20 cellular contexts compared by ENCODE assay signal in genomic region chr18:35256947-35257346, GRCh38. TPM values are rescaled to one million over a fixed set of nuclear protein-coding genes. Genes with fewer than 3 reads are reported as not detected.
DNase-seq lines count a peak whose midpoint lies in the region; ATAC-seq, FAIRE-seq and TF ChIP-seq lines count a peak whose summit lies in the region.
"Had no signal": no experiment of that assay in that cellular context is flagged by ENCODE, and none has a peak within 500 bp of the region (broad histone marks: within the 10 kb centered on the region; RNA-seq: fewer than 3 reads in every experiment).

No MANE protein-coding gene starts in this region.

- H3K9me1 ChIP-seq in IMR-90 (ENCODE audit: insufficient read depth, low read length) = no peaks in the 10 kb centered on the region

- no peak overlapping the region for H4K8ac ChIP-seq in IMR-90 (ENCODE audit: low read depth in 2 of 2, low read length in 2 of 2)

- WGBS in HepG2 (ENCODE audit: low lambda C conversion rate) = 92% methylated on average over 3 of the region's 3 CpGs
- WGBS in right lobe of liver (ENCODE audit: insufficient coverage, low coverage, low lambda C conversion rate, missing lambda C conversion rate) = 83% methylated on average over 2 of the region's 3 CpGs
- no CpG with 5 or more reads among the region's 3 CpGs for WGBS in IMR-90 (ENCODE audit: extremely low coverage in 2 of 2, insufficient read length in 1 of 2), 2 experiments

- ATAC-seq in HepG2 (no peak), right lobe of liver (no peak), IMR-90 (ENCODE audit: low read depth) (no peak)
- ATAC-seq: CD8-positive, alpha-beta T cell had no signal

- no peak overlapping the region for H3K56ac ChIP-seq in IMR-90 (ENCODE audit: extremely low read depth, insufficient read depth, low read length)

- no peak for FAIRE-seq in HepG2 (lab: Jason Lieb, UNC)
- FAIRE-seq: A204.1, D721Med, G401.6, GM12891, GM19239 had no signal

- TF ChIP-seq EP300 in HepG2 (IDR thresholded peaks at IDR 0.05; ENCODE audit: low read depth in 2 of 2, low read length in 2 of 2) (no peak), HepG2 (CRISPR knock-in tag; IDR thresholded peaks at IDR 0.05; ENCODE audit: borderline replicate concordance) (no peak)

- H2BK5ac ChIP-seq in IMR-90 (ENCODE audit: low read depth, low read length, poor library complexity, severe bottlenecking) = no peak overlapping the region

- TF ChIP-seq RAD21 in HepG2 (CRISPR knock-in tag; IDR thresholded peaks at IDR 0.05) = no peak
- TF ChIP-seq RAD21 in IMR-90 (IDR thresholded peaks at IDR 0.05; ENCODE audit: low read length) = no peak

- H2BK120ac ChIP-seq in IMR-90 (ENCODE audit: low read depth, low read length) = no peak overlapping the region

- TF ChIP-seq CTCF in HepG2 (CRISPR knock-in tag; IDR thresholded peaks at IDR 0.05) (no peak), right lobe of liver (IDR thresholded peaks at IDR 0.05) (no peak), IMR-90 (conservative IDR thresholded peaks at IDR 0.05; ENCODE audit: low read depth, low read length) (no peak), vagina (IDR thresholded peaks at IDR 0.05) (no peak)

- in situ Hi-C loops in HepG2 (cut with HindIII; ENCODE audit: extremely low pct_ligation_motif_present, low pct_unique_long_range_greater_than_20kb) = no loop called here
- in situ Hi-C loops in IMR-90 (cut with MboI; ENCODE audit: low sequenced_read_pairs) = no loop called here

- H3K79me2 ChIP-seq in HepG2 (ENCODE audit: insufficient read depth, low read length) = no peaks in the 10 kb centered on the region

- POLR2A ChIA-PET in HepG2 (lab: Yijun Ruan, JAX) (no interaction called here), IMR-90 (lab: Charles Lee; ENCODE audit: unreplicated experiment) (no interaction called here)

- no peak overlapping the region for H3K4me2 ChIP-seq in HepG2 (ENCODE audit: low read depth, low read length)
- no peak overlapping the region for H3K4me2 ChIP-seq in IMR-90 (ENCODE audit: low read depth, low read length)
- H3K4me2 ChIP-seq: BLaER1 treated with 17β-estradiol and CSF1 and Interleukin-3, amounts not matched to agents 10 nM and 100 nM had no signal

- no TSS peak for BruUV-seq in HepG2 (replicated peaks; lab: Mats Ljungman, UMichigan)
- BruUV-seq in IMR-90 (replicated peaks; lab: Mats Ljungman, UMichigan) = no TSS peak

- H3K9me3 ChIP-seq in HepG2 (ENCODE audit: low read length) = peaks cover 21% of the 10 kb centered on the region
- H3K9me3 ChIP-seq in right lobe of liver = peaks cover 0 to 17% (median 5%) of the 10 kb centered on the region in 4 donors
- H3K9me3 ChIP-seq in IMR-90 (ENCODE audit: control insufficient read depth, insufficient read depth, low read length) = peaks cover 23% of the 10 kb centered on the region
- H3K9me3 ChIP-seq in vagina = no peaks in the 10 kb centered on the region
- H3K9me3 ChIP-seq: Caco-2 had no signal

- intact Hi-C loops in HepG2 (cut with micrococcal nuclease; ENCODE audit: unreplicated experiment) (no loop called here), right lobe of liver (cut with DNase I) (loop anchor here in 1 of 2 donors (10.0 kb wide), 1 partner anchor 78 kb away; no protein-coding TSS in a partner anchor), IMR-90 (cut with micrococcal nuclease) (no loop called here), vagina (cut with DNase I) (no loop called here)

- no peak overlapping the region for H3K14ac ChIP-seq in IMR-90 (replicated peaks; ENCODE audit: low read depth, low read length)

- no peak for TF ChIP-seq POLR2A in HepG2 (IDR thresholded peaks at IDR 0.05; ENCODE audit: insufficient read depth in 1 of 2, low read depth in 2 of 2, low read length in 2 of 2)
- TF ChIP-seq POLR2A in right lobe of liver (IDR thresholded peaks at IDR 0.05) = no peak
- TF ChIP-seq POLR2A in IMR-90 (IDR thresholded peaks at IDR 0.05; ENCODE audit: low read depth, low read length) = no peak
- no peak for TF ChIP-seq POLR2A in vagina (IDR thresholded peaks at IDR 0.05)

- no peak overlapping the region for H2AK5ac ChIP-seq in IMR-90 (ENCODE audit: low read depth, low read length)

- no peak overlapping the region for H4K5ac ChIP-seq in IMR-90 (ENCODE audit: low read depth, low read length)

- no peak overlapping the region for H2BK20ac ChIP-seq in IMR-90 (ENCODE audit: low read depth, low read length)

- no peaks in the 10 kb centered on the region; a peak in 1 of 5 replicates for H3K27me3 ChIP-seq in HepG2 (ENCODE audit: control insufficient read depth in 1 of 2, insufficient read depth in 2 of 2, low read length in 2 of 2)
- H3K27me3 ChIP-seq in right lobe of liver = no peaks in the 10 kb centered on the region
- H3K27me3 ChIP-seq in IMR-90 (ENCODE audit: control insufficient read depth, insufficient read depth, low read length) = no peaks in the 10 kb centered on the region
- no peaks in the 10 kb centered on the region for H3K27me3 ChIP-seq in vagina
- H3K27me3 ChIP-seq: BLaER1 treated with 17β-estradiol and CSF1 and Interleukin-3, amounts not matched to agents 10 nM and 100 nM had no signal

- H4K20me1 ChIP-seq in HepG2 (ENCODE audit: insufficient read depth, low read length) (no peaks in the 10 kb centered on the region), IMR-90 (ENCODE audit: insufficient read depth, low read length) (no peaks in the 10 kb centered on the region)
- H4K20me1 ChIP-seq: BLaER1 treated with 17β-estradiol and CSF1 and Interleukin-3, amounts not matched to agents 10 nM and 100 nM had no signal

- H2AK9ac ChIP-seq in IMR-90 (replicated peaks; ENCODE audit: low read depth, low read length, poor library complexity) = no peak overlapping the region

- dilution Hi-C loops in IMR-90 (cut with HindIII; ENCODE audit: low sequenced_read_pairs, unreplicated experiment) = no loop called here

- no peak overlapping the region for H3K18ac ChIP-seq in IMR-90 (ENCODE audit: low read depth, low read length)

- DNase-seq in HepG2 (ENCODE audit: low spot score) = no peak
- no peak for DNase-seq in right lobe of liver
- DNase-seq in IMR-90 = no peak
- DNase-seq in vagina (ENCODE audit: extremely low spot score in 2 of 2) = no peak
- no peak for DNase-seq in NOMO-1 treated with dmso at 0.1 percent for 144 hours (lab: John Stamatoyannopoulos, UW; ENCODE audit: unreplicated experiment)
- DNase-seq: 8988T; AML-193; Caco-2; Calu3; CD4-positive, alpha-beta T cell; CD8-positive, alpha-beta T cell; DMS79 treated with DMSO at 0.1 percent for 48 hours; GF-D8 had no signal

- H4K91ac ChIP-seq in IMR-90 (ENCODE audit: insufficient read depth, low read depth, low read length) = no peak overlapping the region

- H3K4me1 ChIP-seq in HepG2 (ENCODE audit: insufficient read depth, low read length) (no peaks in the 10 kb centered on the region), right lobe of liver (no peaks in the 10 kb centered on the region), IMR-90 (ENCODE audit: control insufficient read depth, insufficient read depth, low read length) (no peaks in the 10 kb centered on the region), vagina (no peaks in the 10 kb centered on the region)
- H3K4me1 ChIP-seq: BLaER1 treated with 17β-estradiol and CSF1 and Interleukin-3, amounts not matched to agents 10 nM and 100 nM; Caco-2 had no signal

- H2BK15ac ChIP-seq in IMR-90 (ENCODE audit: low read depth, low read length) = no peak overlapping the region

- H3K27ac ChIP-seq in HepG2 (ENCODE audit: extremely low read length, insufficient read depth, low read length) (no peak overlapping the region), right lobe of liver (no peak overlapping the region), IMR-90 (ENCODE audit: insufficient read depth, low read length) (no peak overlapping the region), vagina (no peak overlapping the region)
- H3K27ac ChIP-seq: BLaER1 treated with 17β-estradiol and CSF1 and Interleukin-3, amounts not matched to agents 10 nM and 100 nM; C4-2B had no signal

- CTCF ChIA-PET in HepG2 (lab: Yijun Ruan, JAX; ENCODE audit: low intra/inter-chr PET ratio, low total read pairs) = no interaction called here
- CTCF ChIA-PET in IMR-90 (lab: Yijun Ruan, JAX) = interaction anchor here (0.6 to 0.7 kb wide), 2 partner anchors 13 to 83 kb away, joined by 3 to 7 read pairs; no protein-coding TSS in a partner anchor

- H3K23ac ChIP-seq in IMR-90 (ENCODE audit: low read depth, low read length) = no peak overlapping the region

- no peaks in the 10 kb centered on the region; a peak in 1 of 4 replicates for H3K79me1 ChIP-seq in IMR-90 (ENCODE audit: low read depth in 1 of 2, low read length in 2 of 2)

- no peak overlapping the region for H3K4ac ChIP-seq in IMR-90 (ENCODE audit: low read depth, low read length)

- H3K9ac ChIP-seq in HepG2 (ENCODE audit: insufficient read depth, low read depth, low read length) (no peak overlapping the region), IMR-90 (ENCODE audit: low read depth, low read length) (no peak overlapping the region)
- H3K9ac ChIP-seq: BLaER1 treated with 17β-estradiol and CSF1 and Interleukin-3, amounts not matched to agents 10 nM and 100 nM had no signal

- H3K4me3 ChIP-seq in HepG2 (replicated peaks in 1 of 3; ENCODE audit: insufficient read depth in 1 of 3, low read depth in 2 of 3, low read length in 3 of 3) (no peak overlapping the region), right lobe of liver (no peak overlapping the region), IMR-90 (ENCODE audit: insufficient read depth, low read depth, low read length) (no peak overlapping the region), vagina (no peak overlapping the region)
- H3K4me3 ChIP-seq: BLaER1 treated with 17β-estradiol and CSF1 and Interleukin-3, amounts not matched to agents 10 nM and 100 nM had no signal

- H3K36me3 ChIP-seq in HepG2 (replicated peaks in 1 of 2; ENCODE audit: control insufficient read depth in 1 of 2, insufficient read depth in 2 of 2, low read length in 2 of 2) = peaks cover 0 to 12% of the 10 kb centered on the region in 2 experiments; a peak in 1 of 5 replicates
- peaks cover 0 to 13% (median 0%) of the 10 kb centered on the region in 4 donors for H3K36me3 ChIP-seq in right lobe of liver
- peaks cover 26% of the 10 kb centered on the region for H3K36me3 ChIP-seq in IMR-90 (ENCODE audit: control insufficient read depth, insufficient read depth, low read length)
- H3K36me3 ChIP-seq in vagina = peaks cover 0 to 18% of the 10 kb centered on the region in 2 donors

- H2AFZ ChIP-seq in HepG2 (ENCODE audit: low read length) (no peak overlapping the region), IMR-90 (replicated peaks; ENCODE audit: low read length, poor library complexity) (no peak overlapping the region)

RNA-seq across cellular contexts. Expression of gene ZNF397, which starts 16.1 kb away (rescaled TPM):
- total RNA-seq in HepG2 (2016; rRNA removed; fragmentation: Illumina TruSeq; extraction: Trizol) (9.4 and 10.0 TPM in 2 replicates), right lobe of liver (10 to 100 TPM in 4 of 6 experiments, 1 to 10 TPM in 2; 9.1 to 13.1 (median 10.9) TPM), IMR-90 (2012; rRNA removed) (9.9 and 11.1 TPM in 2 replicates), vagina (31.9 TPM)
- total RNA-seq in HepG2 (2016; cell fraction: cytosol; rRNA removed; fragmentation: Illumina TruSeq; extraction: Trizol; ENCODE audit: low read depth) = 1.5 and 1.8 TPM in 2 replicates
- total RNA-seq in HepG2 (2016; cell fraction: insoluble cytoplasmic fraction; rRNA removed; fragmentation: Illumina TruSeq; extraction: Trizol) = 9.6 and 12.0 TPM in 2 replicates
- total RNA-seq in HepG2 (2016; cell fraction: membrane; rRNA removed; fragmentation: Illumina TruSeq; extraction: Trizol) = 4.3 and 4.7 TPM in 2 replicates
- 13.4 and 13.7 TPM in 2 replicates for total RNA-seq in HepG2 (2016; cell fraction: nucleus; rRNA removed; fragmentation: Illumina TruSeq; extraction: Trizol)
- polyA plus RNA-seq in HepG2 (2011; rRNA removed) (4.7 and 4.9 TPM in 2 replicates), IMR-90 (2012; rRNA removed) (3.2 and 5.5 TPM in 2 replicates)
- 2.0 and 2.9 TPM in 2 replicates for polyA plus RNA-seq in HepG2 (2011; cell fraction: cytosol; rRNA removed)
- polyA plus RNA-seq in HepG2 (2011; cell fraction: nucleus; rRNA removed) = 6.3 and 10.7 TPM in 2 replicates
- 6.4 and 8.3 TPM in 2 replicates for polyA plus RNA-seq in HepG2 (2012)
- 0.34 and 0.95 TPM in 2 replicates for polyA plus RNA-seq in HepG2 (2016; cell fraction: cytosol; fragmentation: Illumina TruSeq; extraction: Trizol; ENCODE audit: low read depth)
- polyA plus RNA-seq in HepG2 (2016; cell fraction: insoluble cytoplasmic fraction; fragmentation: Illumina TruSeq; extraction: Trizol; ENCODE audit: low read depth) = 7.1 and 7.7 TPM in 2 replicates
- 1.7 TPM in 2 replicates for polyA plus RNA-seq in HepG2 (2016; cell fraction: membrane; fragmentation: Illumina TruSeq; extraction: Trizol; ENCODE audit: low read depth)
- 20.5 and 24.4 TPM in 2 replicates for polyA plus RNA-seq in HepG2 (2016; cell fraction: nucleus; fragmentation: Illumina TruSeq; extraction: Trizol; ENCODE audit: insufficient read depth, low read depth)
- polyA minus RNA-seq in HepG2 (2011; rRNA and poly(A)+ RNA removed; ENCODE audit: low replicate concordance) = 1.3 and 1.8 TPM in 2 replicates
- polyA minus RNA-seq in HepG2 (2011; cell fraction: cytosol; rRNA and poly(A)+ RNA removed) = 4.0 and 4.6 TPM in 2 replicates
- polyA minus RNA-seq in HepG2 (2011; cell fraction: nucleus; rRNA and poly(A)+ RNA removed) = 14.4 and 20.8 TPM in 2 replicates
- polyA plus RNA-seq in IMR-90 (2012; cell fraction: cytosol; rRNA removed) = 0.70 and 1.9 TPM in 2 replicates
- 1.5 and 9.7 TPM in 2 replicates for polyA plus RNA-seq in IMR-90 (2012; cell fraction: nucleus; rRNA removed; ENCODE audit: low replicate concordance)

RNA-seq across cellular contexts. Expression of gene ZSCAN30, which starts 33.1 kb away (rescaled TPM):
- total RNA-seq in HepG2 (2016; rRNA removed; fragmentation: Illumina TruSeq; extraction: Trizol) (6.8 and 7.7 TPM in 2 replicates), right lobe of liver (1 to 10 TPM; 4.3 to 6.0 (median 5.0) TPM), IMR-90 (2012; rRNA removed) (16.9 and 17.7 TPM in 2 replicates), vagina (19.4 TPM)
- total RNA-seq in HepG2 (2016; cell fraction: cytosol; rRNA removed; fragmentation: Illumina TruSeq; extraction: Trizol; ENCODE audit: low read depth) = 1.2 and 1.4 TPM in 2 replicates
- 6.5 and 8.1 TPM in 2 replicates for total RNA-seq in HepG2 (2016; cell fraction: insoluble cytoplasmic fraction; rRNA removed; fragmentation: Illumina TruSeq; extraction: Trizol)
- total RNA-seq in HepG2 (2016; cell fraction: membrane; rRNA removed; fragmentation: Illumina TruSeq; extraction: Trizol) = 2.0 and 4.0 TPM in 2 replicates
- 14.6 and 16.7 TPM in 2 replicates for total RNA-seq in HepG2 (2016; cell fraction: nucleus; rRNA removed; fragmentation: Illumina TruSeq; extraction: Trizol)
- polyA plus RNA-seq in HepG2 (2011; rRNA removed) (7.4 and 8.2 TPM in 2 replicates), IMR-90 (2012; rRNA removed) (7.0 and 9.9 TPM in 2 replicates)
- polyA plus RNA-seq in HepG2 (2011; cell fraction: cytosol; rRNA removed) = 2.5 and 3.3 TPM in 2 replicates
- 17.7 and 22.3 TPM in 2 replicates for polyA plus RNA-seq in HepG2 (2011; cell fraction: nucleus; rRNA removed)
- 6.7 and 8.0 TPM in 2 replicates for polyA plus RNA-seq in HepG2 (2012)
- polyA plus RNA-seq in HepG2 (2016; cell fraction: cytosol; fragmentation: Illumina TruSeq; extraction: Trizol; ENCODE audit: low read depth) = 0.31 and 0.35 TPM in 2 replicates
- polyA plus RNA-seq in HepG2 (2016; cell fraction: insoluble cytoplasmic fraction; fragmentation: Illumina TruSeq; extraction: Trizol; ENCODE audit: low read depth) = 5.8 and 6.2 TPM in 2 replicates
- polyA plus RNA-seq in HepG2 (2016; cell fraction: membrane; fragmentation: Illumina TruSeq; extraction: Trizol; ENCODE audit: low read depth) = 0.92 and 1.2 TPM in 2 replicates
- 17.5 and 23.0 TPM in 2 replicates for polyA plus RNA-seq in HepG2 (2016; cell fraction: nucleus; fragmentation: Illumina TruSeq; extraction: Trizol; ENCODE audit: insufficient read depth, low read depth)
- 4.0 and 5.4 TPM in 2 replicates for polyA minus RNA-seq in HepG2 (2011; rRNA and poly(A)+ RNA removed; ENCODE audit: low replicate concordance)
- 4.9 and 5.1 TPM in 2 replicates for polyA minus RNA-seq in HepG2 (2011; cell fraction: cytosol; rRNA and poly(A)+ RNA removed)
- polyA minus RNA-seq in HepG2 (2011; cell fraction: nucleus; rRNA and poly(A)+ RNA removed) = 29.6 and 37.4 TPM in 2 replicates
- polyA plus RNA-seq in IMR-90 (2012; cell fraction: cytosol; rRNA removed) = 2.6 and 2.7 TPM in 2 replicates
- polyA plus RNA-seq in IMR-90 (2012; cell fraction: nucleus; rRNA removed; ENCODE audit: low replicate concordance) = 6.6 and 41.0 TPM in 2 replicates
